ENCODE assay signal across 30 cellular contexts in genomic region chr4:74414149-74414809, GRCh38. TPM values are rescaled to one million over a fixed set of nuclear protein-coding genes. Genes with fewer than 3 reads are reported as not detected.
"Had no signal": no experiment of that assay in that cellular context is flagged by ENCODE, and none has a peak within 500 bp of the region (broad histone marks: within the 10 kb centered on the region; RNA-seq: fewer than 3 reads in every experiment).

No MANE protein-coding gene starts in this region.

- H3K36me3 Mint-ChIP-seq: activated CD4-positive, alpha-beta memory T cell treated with anti-CD3 and anti-CD28 coated beads for 36 hours; activated naive CD4-positive, alpha-beta T cell treated with anti-CD3 and anti-CD28 coated beads, Interleukin-2, amount 10 ng/mL, durations not matched to agents 7 days and 5 days; activated naive CD8-positive, alpha-beta T cell treated with anti-CD3 and anti-CD28 coated beads for 36 hours had no signal

- DNase-seq: activated CD4-positive, alpha-beta memory T cell treated with anti-CD3 and anti-CD28 coated beads for 36 hours; activated CD4-positive, alpha-beta T cell treated with anti-CD3 and anti-CD28 coated beads, Interleukin-2, amount 10 ng/mL, durations not matched to agents 7 days and 5 days; activated CD4-positive, CD25-positive, alpha-beta regulatory T cell; activated CD8-positive, alpha-beta memory T cell treated with anti-CD3 and anti-CD28 coated beads, Interleukin-2, amount 50 U/mL, for 4 hours; activated gamma-delta T cell treated with Interleukin-2 at 50 U/mL for 16 hours; activated naive CD4-positive, alpha-beta T cell treated with anti-CD3 and anti-CD28 coated beads, Interleukin-2, amount 10 ng/mL, durations not matched to agents 7 days and 5 days; activated naive CD8-positive, alpha-beta T cell treated with anti-CD3 and anti-CD28 coated beads for 36 hours; activated T-cell treated with anti-CD3 and anti-CD28 coated beads, Interleukin-2, amount 50 U/mL, for 72 hours; brain microvascular endothelial cell; caudate nucleus; Kasumi-1; KBM-7; MV-4-11; NCI-H1092 treated with DMSO at 0.1 percent for 48 hours; NCI-H1417 treated with DMSO at 0.1 percent for 48 hours; NCI-H1694; NCI-H2029; NCI-H2107; NCI-H345; NCI-H510A; NCI-H526 treated with DMSO at 0.1 percent for 48 hours; NCI-H82; Peyer's patch; SHP77 treated with DMSO at 0.1 percent for 48 hours; T-helper 1 cell had no signal

- H3K4me1 Mint-ChIP-seq: activated CD4-positive, alpha-beta T cell treated with anti-CD3 and anti-CD28 coated beads, Interleukin-2, amount 10 ng/mL, durations not matched to agents 7 days and 5 days; activated naive CD4-positive, alpha-beta T cell treated with anti-CD3 and anti-CD28 coated beads, Interleukin-2, amount 10 ng/mL, durations not matched to agents 7 days and 5 days; activated naive CD8-positive, alpha-beta T cell treated with anti-CD3 and anti-CD28 coated beads for 36 hours had no signal

- H3K4me1 ChIP-seq: Peyer's patch had no signal

- H3K4me3 Mint-ChIP-seq: activated CD4-positive, alpha-beta memory T cell treated with anti-CD3 and anti-CD28 coated beads for 36 hours; activated CD4-positive, alpha-beta T cell treated with anti-CD3 and anti-CD28 coated beads, Interleukin-2, amount 10 ng/mL, durations not matched to agents 7 days and 5 days; activated naive CD4-positive, alpha-beta T cell treated with anti-CD3 and anti-CD28 coated beads, Interleukin-2, amount 10 ng/mL, durations not matched to agents 7 days and 5 days; activated naive CD8-positive, alpha-beta T cell treated with anti-CD3 and anti-CD28 coated beads for 36 hours; activated T-cell treated with anti-CD3 and anti-CD28 coated beads, Interleukin-2, amount 50 U/mL, for 72 hours had no signal

- H3K27ac Mint-ChIP-seq: activated CD4-positive, alpha-beta memory T cell treated with anti-CD3 and anti-CD28 coated beads for 36 hours; activated CD4-positive, alpha-beta T cell treated with anti-CD3 and anti-CD28 coated beads, Interleukin-2, amount 10 ng/mL, durations not matched to agents 7 days and 5 days; activated naive CD4-positive, alpha-beta T cell treated with anti-CD3 and anti-CD28 coated beads, Interleukin-2, amount 10 ng/mL, durations not matched to agents 7 days and 5 days; activated naive CD8-positive, alpha-beta T cell treated with anti-CD3 and anti-CD28 coated beads for 36 hours; activated T-cell treated with anti-CD3 and anti-CD28 coated beads, Interleukin-2, amount 50 U/mL, for 72 hours; activated T-helper 2 cell treated with anti-CD3 and anti-CD28 coated beads, Interferon-gamma antibody, Interleukin-2, Interleukin-4, amounts not matched to agents 10 μg/mL and 5 μg/mL and 100 μg/mL, durations not matched to agents 14 hours and 24 hours and 36 hours had no signal

- H3K36me3 ChIP-seq: brain microvascular endothelial cell, Peyer's patch had no signal

- H3K27ac ChIP-seq: brain microvascular endothelial cell, Peyer's patch, VCaP had no signal

- H3K4me3 ChIP-seq: Peyer's patch had no signal

- H3K9me3 Mint-ChIP-seq: activated CD4-positive, alpha-beta memory T cell treated with anti-CD3 and anti-CD28 coated beads for 36 hours; activated CD4-positive, alpha-beta T cell treated with anti-CD3 and anti-CD28 coated beads, Interleukin-2, amount 10 ng/mL, durations not matched to agents 7 days and 5 days; activated naive CD4-positive, alpha-beta T cell treated with anti-CD3 and anti-CD28 coated beads, Interleukin-2, amount 10 ng/mL, durations not matched to agents 7 days and 5 days; activated naive CD8-positive, alpha-beta T cell treated with anti-CD3 and anti-CD28 coated beads for 36 hours; activated T-cell treated with anti-CD3 and anti-CD28 coated beads, Interleukin-2, amount 50 U/mL, for 72 hours; activated T-helper 2 cell treated with anti-CD3 and anti-CD28 coated beads, Interferon-gamma antibody, Interleukin-2, Interleukin-4, amounts not matched to agents 10 μg/mL and 5 μg/mL and 100 μg/mL, durations not matched to agents 14 hours and 24 hours and 36 hours had no signal

- H3K27me3 ChIP-seq: brain microvascular endothelial cell, Peyer's patch had no signal

- ATAC-seq: activated T-cell treated with anti-CD3 and anti-CD28 coated beads, Interleukin-2, amount 50 U/mL, for 72 hours had no signal

- H3K9me3 ChIP-seq: Peyer's patch had no signal

- H3K27me3 Mint-ChIP-seq: activated naive CD8-positive, alpha-beta T cell treated with anti-CD3 and anti-CD28 coated beads for 36 hours had no signal

RNA-seq across cellular contexts. Expression of gene AREG, which starts 30.7 kb away (rescaled TPM):
- total RNA-seq: cerebellum; M059J; T-helper 2 cell treated with Interferon-gamma antibody and Interleukin-4, amounts not matched to agents 100 ng/mL and 5 ng/mL, for 36 hours had no signal

RNA-seq across cellular contexts. Expression of gene EREG, which starts 49.3 kb away (rescaled TPM):
- total RNA-seq: activated CD4-positive, alpha-beta memory T cell treated with anti-CD3 and anti-CD28 coated beads for 36 hours; activated CD4-positive, alpha-beta T cell treated with anti-CD3 and anti-CD28 coated beads, Interleukin-2, amount 10 ng/mL, durations not matched to agents 7 days and 5 days; activated naive CD8-positive, alpha-beta T cell treated with anti-CD3 and anti-CD28 coated beads for 36 hours; activated T-helper 2 cell treated with anti-CD3 and anti-CD28 coated beads, Interferon-gamma antibody, Interleukin-2, Interleukin-4, amounts not matched to agents 10 μg/mL and 5 μg/mL and 100 μg/mL, durations not matched to agents 14 hours and 24 hours and 36 hours; T-helper 2 cell treated with Interferon-gamma antibody and Interleukin-4, amounts not matched to agents 100 ng/mL and 5 ng/mL, for 36 hours had no signal
